ENCODE assay signal across 12 cellular contexts in the genomic region with DNA sequence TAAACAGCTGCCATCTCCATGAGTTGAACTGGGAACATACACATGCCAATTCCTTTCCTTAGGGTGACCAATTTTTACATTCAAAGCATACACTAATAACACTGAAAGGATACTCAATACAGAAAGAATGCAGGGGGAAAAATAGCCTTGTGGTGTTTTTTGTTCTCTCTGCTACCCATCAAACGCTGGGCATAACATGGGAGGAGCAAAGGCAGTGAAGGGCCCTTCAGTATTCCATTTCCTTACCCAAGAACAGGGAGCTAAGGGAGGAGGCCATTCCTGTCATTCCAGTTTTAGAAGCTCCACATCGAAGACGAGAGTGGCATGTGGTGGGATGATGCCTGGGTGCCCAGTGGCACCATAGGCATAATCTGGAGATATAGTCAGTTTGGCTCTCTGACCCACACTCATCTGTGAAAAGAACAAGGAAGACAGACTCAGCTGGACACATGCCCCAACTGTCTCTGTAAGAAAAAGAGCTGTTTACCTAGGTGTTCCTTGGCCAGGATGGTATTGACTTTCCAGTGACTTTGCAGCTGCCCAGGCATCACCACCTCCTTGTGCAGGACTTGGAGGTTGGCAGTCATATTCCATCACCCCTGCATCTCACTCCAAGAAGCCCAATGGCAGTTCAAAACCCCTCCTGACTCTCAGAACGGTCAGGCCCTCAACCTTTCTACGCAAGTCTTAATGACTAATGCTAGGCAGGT. TPM values are rescaled to one million over a fixed set of nuclear protein-coding genes. Genes with fewer than 3 reads are reported as not detected.
A peak's percentile ranks its signal among the peaks of the same experiment; 100 is the strongest.
DNase-seq lines count a peak whose midpoint lies in the region; ATAC-seq and TF ChIP-seq lines count a peak whose summit lies in the region.
"Had no signal": no experiment of that assay in that cellular context is flagged by ENCODE, and none has a peak within 500 bp of the region (broad histone marks: within the 10 kb centered on the region; RNA-seq: fewer than 3 reads in every experiment).

No MANE protein-coding gene starts in this region.

- H2AFZ ChIP-seq in osteoblast (ENCODE audit: low read length), result no peak overlapping the region

- no peak overlapping the region for H3K4me3 ChIP-seq in CD4-positive, CD25-positive, alpha-beta regulatory T cell (ENCODE audit: low read depth, low read length)
- H3K4me3 ChIP-seq in HEK293 (ENCODE audit: low read depth, low read length) (no peak overlapping the region), osteoblast (ENCODE audit: insufficient read depth, low read length) (no peak overlapping the region)

- no peaks in the 10 kb centered on the region for H3K9me3 ChIP-seq in CD4-positive, CD25-positive, alpha-beta regulatory T cell (ENCODE audit: control insufficient read depth in 2 of 2, low read length in 2 of 2)
- H3K9me3 ChIP-seq in HEK293 (ENCODE audit: control insufficient read depth, insufficient read depth, low read depth, low read length), result no peaks in the 10 kb centered on the region
- no peaks in the 10 kb centered on the region for H3K9me3 ChIP-seq in osteoblast (ENCODE audit: low read depth, low read length)

- H3K4me1 Mint-ChIP-seq in CD4-positive, CD25-positive, alpha-beta regulatory T cell, result peaks cover 18 to 51% (median 42%) of the 10 kb centered on the region in 4 donors
- H3K4me1 Mint-ChIP-seq in activated naive CD8-positive, alpha-beta T cell treated with anti-CD3 and anti-CD28 coated beads, Interleukin-2, amount 50 U/mL, for 24 hours, result peaks cover 49% of the 10 kb centered on the region

- peaks cover 0 to 1% (median 0%) of the 10 kb centered on the region in 7 donors for H3K9me3 Mint-ChIP-seq in CD4-positive, CD25-positive, alpha-beta regulatory T cell
- no peaks in the 10 kb centered on the region for H3K9me3 Mint-ChIP-seq in activated naive CD8-positive, alpha-beta T cell treated with anti-CD3 and anti-CD28 coated beads, Interleukin-2, amount 50 U/mL, for 24 hours
- H3K9me3 Mint-ChIP-seq: neural crest cell had no signal

- H3K4me2 ChIP-seq in osteoblast (ENCODE audit: insufficient read depth, low read length), result no peak overlapping the region

- H3K36me3 Mint-ChIP-seq in CD4-positive, CD25-positive, alpha-beta regulatory T cell, result peaks cover 43% of the 10 kb centered on the region
- H3K36me3 Mint-ChIP-seq in activated naive CD8-positive, alpha-beta T cell treated with anti-CD3 and anti-CD28 coated beads, Interleukin-2, amount 50 U/mL, for 24 hours (ENCODE audit: low read depth), result peaks cover 70% of the 10 kb centered on the region

- peaks cover 80% of the 10 kb centered on the region for H3K79me2 ChIP-seq in osteoblast (ENCODE audit: insufficient read depth, low read length)

- H3K27me3 Mint-ChIP-seq in CD4-positive, CD25-positive, alpha-beta regulatory T cell, result no peaks in the 10 kb centered on the region
- H3K27me3 Mint-ChIP-seq in activated naive CD8-positive, alpha-beta T cell treated with anti-CD3 and anti-CD28 coated beads, Interleukin-2, amount 50 U/mL, for 24 hours, result no peaks in the 10 kb centered on the region

- H3K27ac Mint-ChIP-seq in CD4-positive, CD25-positive, alpha-beta regulatory T cell, result peak overlapping the region; percentile 2 to 62 (median 44)
- peak overlapping the region; percentile 7 for H3K27ac Mint-ChIP-seq in activated naive CD8-positive, alpha-beta T cell treated with anti-CD3 and anti-CD28 coated beads, Interleukin-2, amount 50 U/mL, for 24 hours

- CTCF ChIA-PET in HEK293 (lab: Yijun Ruan, JAX), result interaction anchor here (0.6 to 1.5 kb wide), 4 partner anchors 67 to 424 kb away, joined by 3 to 4 read pairs (median 3); no protein-coding TSS in a partner anchor

- POLR2A ChIA-PET in HEK293 (lab: Yijun Ruan, JAX), result no interaction called here

- H3K4me3 Mint-ChIP-seq in CD4-positive, CD25-positive, alpha-beta regulatory T cell, result no peak overlapping the region
- no peak overlapping the region for H3K4me3 Mint-ChIP-seq in activated naive CD8-positive, alpha-beta T cell treated with anti-CD3 and anti-CD28 coated beads, Interleukin-2, amount 50 U/mL, for 24 hours
- H3K4me3 Mint-ChIP-seq: neural crest cell had no signal

- peaks cover 4% of the 10 kb centered on the region for H3K4me1 ChIP-seq in CD4-positive, CD25-positive, alpha-beta regulatory T cell (ENCODE audit: control insufficient read depth, insufficient read depth, low read length, poor library complexity, severe bottlenecking)
- peaks cover 24% of the 10 kb centered on the region for H3K4me1 ChIP-seq in HEK293 (ENCODE audit: control insufficient read depth, insufficient read depth, low read length)
- H3K4me1 ChIP-seq in osteoblast (ENCODE audit: insufficient read depth, low read length), result peaks cover 55% of the 10 kb centered on the region

- no peak for TF ChIP-seq CTCF in HEK293 (tag by site-specific recombination; IDR thresholded peaks at IDR 0.05)
- TF ChIP-seq CTCF in osteoblast (IDR thresholded peaks at IDR 0.05; ENCODE audit: extremely low read depth, low read depth, low read length), result no peak

- no peak for DNase-seq in CD4-positive, CD25-positive, alpha-beta regulatory T cell
- no peak for DNase-seq in activated naive CD8-positive, alpha-beta T cell treated with anti-CD3 and anti-CD28 coated beads, Interleukin-2, amount 50 U/mL, for 24 hours
- DNase-seq in osteoblast (ENCODE audit: insufficient read length, low spot score, missing footprints) (no peak), pons (ENCODE audit: low spot score) (no peak), NCI-H524 treated with DMSO at 0.1 percent for 48 hours (lab: John Stamatoyannopoulos, UW) (no peak)
- DNase-seq: left ventricle myocardium superior; NCI-H2171; RPMI8226; stimulated activated CD4-positive, alpha-beta T cell treated with anti-CD3 and anti-CD28 coated beads, Interleukin-4, amount 100 ng/mL, for 4 hours had no signal

- peak overlapping the region; percentile 16 for H3K27ac ChIP-seq in CD4-positive, CD25-positive, alpha-beta regulatory T cell (ENCODE audit: insufficient read depth, low read length, poor library complexity, severe bottlenecking)
- H3K27ac ChIP-seq in HEK293 (ENCODE audit: extremely low read depth, low read depth, low read length) (no peak overlapping the region), osteoblast (ENCODE audit: low read depth, low read length) (peak overlapping the region; percentile 55)

- H3K36me3 ChIP-seq in CD4-positive, CD25-positive, alpha-beta regulatory T cell (ENCODE audit: control insufficient read depth, insufficient read depth, low read length), result peaks cover 70% of the 10 kb centered on the region
- H3K36me3 ChIP-seq in HEK293 (ENCODE audit: control insufficient read depth in 2 of 2, insufficient read depth in 1 of 2, low read length in 2 of 2) (peaks cover 21 to 72% of the 10 kb centered on the region in 2 experiments), osteoblast (ENCODE audit: insufficient read depth, low read length) (peaks cover 32% of the 10 kb centered on the region)

- H3K27me3 ChIP-seq in CD4-positive, CD25-positive, alpha-beta regulatory T cell (ENCODE audit: control insufficient read depth, insufficient read depth, low read length), result no peaks in the 10 kb centered on the region
- H3K27me3 ChIP-seq in osteoblast (ENCODE audit: insufficient read depth, low read length), result no peaks in the 10 kb centered on the region

- ATAC-seq in CD4-positive, CD25-positive, alpha-beta regulatory T cell (ENCODE audit: low read depth in 2 of 2), result no peak
- ATAC-seq in activated naive CD8-positive, alpha-beta T cell treated with anti-CD3 and anti-CD28 coated beads, Interleukin-2, amount 50 U/mL, for 24 hours, result no peak
- ATAC-seq in HG02798 (IDR thresholded peaks at IDR 0.05; ENCODE audit: poor library complexity, unreplicated experiment), result no peak

- H4K20me1 ChIP-seq in osteoblast (ENCODE audit: insufficient read depth, low read length), result peaks cover 64% of the 10 kb centered on the region

TF ChIP-seq in HEK293, 187 proteins besides CTCF, POLR2A, EP300 and RAD21:
- TF ChIP-seq ZNF600 (tag by site-specific recombination; IDR thresholded peaks at IDR 0.05), result peak; percentile 45; the same call in 1 of the 2 replicates
- no peak for TF ChIP-seq ZNF777 (tag by site-specific recombination; IDR thresholded peaks at IDR 0.05; ENCODE audit: borderline replicate concordance)

RNA-seq across cellular contexts. Expression of gene FKBP1A, which starts 20.9 kb away (rescaled TPM):
- total RNA-seq in CD4-positive, CD25-positive, alpha-beta regulatory T cell, result 84.3 TPM
- 10 to 100 TPM; 49.1 to 72.4 (median 59.4) TPM for polyA plus RNA-seq in CD4-positive, CD25-positive, alpha-beta regulatory T cell
- total RNA-seq in osteoblast, result 150 and 154 TPM in 2 replicates

RNA-seq across cellular contexts. Expression of gene SDCBP2, which starts 43.0 kb away (rescaled TPM):
- total RNA-seq in CD4-positive, CD25-positive, alpha-beta regulatory T cell, result 1.2 TPM
- 1 to 10 TPM; 1.6 to 4.3 (median 3.4) TPM for polyA plus RNA-seq in CD4-positive, CD25-positive, alpha-beta regulatory T cell
- 2.2 and 3.2 TPM in 2 replicates for total RNA-seq in osteoblast
